ENCODE assay signal across 22 cellular contexts in genomic region chr1:199336745-199337640, GRCh38.
DNase-seq lines count a peak whose midpoint lies in the region; ATAC-seq and TF ChIP-seq lines count a peak whose summit lies in the region.
"Had no signal": no experiment of that assay in that cellular context is flagged by ENCODE, and none has a peak within 500 bp of the region (broad histone marks: within the 10 kb centered on the region; RNA-seq: fewer than 3 reads in every experiment).

No MANE protein-coding gene starts in this region.

- H2AFZ ChIP-seq in GM23338 (no peak overlapping the region), OCI-LY7 (ENCODE audit: low read length) (no peak overlapping the region)

- intact Hi-C loops in OCI-LY7 (cut with micrococcal nuclease; ENCODE audit: unreplicated experiment) = no loop called here
- intact Hi-C loops in cardiac septum (cut with DNase I) = no loop called here

- no peaks in the 10 kb centered on the region for H4K20me1 ChIP-seq in GM23338 (replicated peaks; ENCODE audit: insufficient read depth)
- no peaks in the 10 kb centered on the region for H4K20me1 ChIP-seq in OCI-LY7 (ENCODE audit: insufficient read depth, low read length)

- no peaks in the 10 kb centered on the region for H3K36me3 Mint-ChIP-seq in GM23338 (ENCODE audit: low read depth)
- no peaks in the 10 kb centered on the region for H3K36me3 Mint-ChIP-seq in memory B cell
- H3K36me3 Mint-ChIP-seq: CD8-positive, alpha-beta T cell had no signal

- H3F3A ChIP-seq in GM23338 (replicated peaks; ENCODE audit: low read depth) = no peaks in the 10 kb centered on the region

- H3K9me3 Mint-ChIP-seq in GM23338 (no peaks in the 10 kb centered on the region), memory B cell (no peaks in the 10 kb centered on the region)
- H3K9me3 Mint-ChIP-seq: CD8-positive, alpha-beta T cell; HFFc6 had no signal

- H3K27me3 Mint-ChIP-seq in GM23338 (ENCODE audit: insufficient read depth, low read depth, poor library complexity) (no peaks in the 10 kb centered on the region), memory B cell (peaks cover 8% of the 10 kb centered on the region)

- H3K9me3 ChIP-seq in OCI-LY7 (ENCODE audit: low read length) = no peaks in the 10 kb centered on the region
- H3K9me3 ChIP-seq: esophagus muscularis mucosa, tibial artery had no signal

- H3K4me2 ChIP-seq in GM23338 (no peak overlapping the region), OCI-LY7 (ENCODE audit: low read length) (no peak overlapping the region)

- no TSS peak for BruUV-seq in OCI-LY7 (replicated peaks; lab: Mats Ljungman, UMichigan)

- H3K27me3 ChIP-seq in GM06990 (replicated peaks; ENCODE audit: control insufficient read depth, insufficient read depth, low read length) = no peaks in the 10 kb centered on the region
- no peaks in the 10 kb centered on the region for H3K27me3 ChIP-seq in GM23338 (ENCODE audit: insufficient read depth)
- H3K27me3 ChIP-seq: esophagus muscularis mucosa, tibial artery had no signal

- H3K4me1 ChIP-seq in GM23338 (ENCODE audit: insufficient read depth) = no peaks in the 10 kb centered on the region
- H3K4me1 ChIP-seq in OCI-LY7 (ENCODE audit: insufficient read depth, low read length, poor library complexity, severe bottlenecking) = no peaks in the 10 kb centered on the region

- no peaks in the 10 kb centered on the region for H3K36me3 ChIP-seq in GM06990 (ENCODE audit: control insufficient read depth, insufficient read depth, low read length)
- H3K36me3 ChIP-seq in GM23338 (ENCODE audit: insufficient read depth) = no peaks in the 10 kb centered on the region
- H3K36me3 ChIP-seq in OCI-LY7 (ENCODE audit: insufficient read depth, low read length) = no peaks in the 10 kb centered on the region
- H3K36me3 ChIP-seq: esophagus muscularis mucosa, tibial artery had no signal

- POLR2A ChIA-PET in OCI-LY7 (lab: Charles Lee) = no interaction called here

- no peak overlapping the region for H3K27ac ChIP-seq in GM23338 (ENCODE audit: low read depth)
- H3K27ac ChIP-seq in OCI-LY7 (ENCODE audit: low read depth, low read length, poor library complexity, severe bottlenecking) = no peak overlapping the region
- H3K27ac ChIP-seq: esophagus muscularis mucosa, tibial artery had no signal

- DNase-seq in GM06990 (ENCODE audit: extremely low read depth, insufficient read length) (no peak), GM23338 (ENCODE audit: low spot score) (peak; percentile 46), OCI-LY7 (ENCODE audit: low spot score) (no peak), memory B cell (ENCODE audit: low spot score in 2 of 2) (peak in 1 of 2 donors; percentile 3), SIG-M5 treated with dmso at 0.1 percent for 504 hours (lab: John Stamatoyannopoulos, UW; ENCODE audit: unreplicated experiment) (no peak), cardiac septum (ENCODE audit: low spot score) (no peak)
- no peak for DNase-seq in NK-92 treated with Interleukin-12 subunit alpha and Interleukin-12 subunit beta, amount 100 ng/mL, for 24 hours (lab: John Stamatoyannopoulos, UW)
- DNase-seq in activated CD8-positive, alpha-beta memory T cell treated with anti-CD3 and anti-CD28 coated beads, Interleukin-2, amount 50 U/mL, for 48 hours = no peak
- DNase-seq: activated naive CD4-positive, alpha-beta T cell; activated T-cell treated with anti-CD3 and anti-CD28 coated beads for 4 hours; anterior cingulate cortex; CD8-positive, alpha-beta T cell; HFFc6; KBM-7; NCI-H1048; NCI-H2029; NCI-H446; SW 1271 had no signal

- ATAC-seq in GM23338 = peak; percentile 96
- ATAC-seq in memory B cell (ENCODE audit: low read depth) = peak; percentile 60
- ATAC-seq: CD8-positive, alpha-beta T cell; left lobe of liver; Right ventricle myocardium inferior had no signal

- H3K4me1 Mint-ChIP-seq in GM23338 (peaks cover 2% of the 10 kb centered on the region; the same call in 1 of the 3 replicates), memory B cell (no peaks in the 10 kb centered on the region)

- no peak overlapping the region for H3K4me3 ChIP-seq in GM06990 (replicated peaks; ENCODE audit: low read depth, low read length)
- H3K4me3 ChIP-seq in GM23338 = no peak overlapping the region
- H3K4me3 ChIP-seq in OCI-LY7 (ENCODE audit: low read depth, low read length, poor library complexity, severe bottlenecking) = no peak overlapping the region
- H3K4me3 ChIP-seq: esophagus muscularis mucosa, tibial artery had no signal

- H3K27ac Mint-ChIP-seq in GM23338 (0 out of 2 replicates have a peak overlapping the region, but pooled peaks have one; percentile 59), memory B cell (no peak overlapping the region)
- H3K27ac Mint-ChIP-seq: CD8-positive, alpha-beta T cell; HFFc6 had no signal

- no peak overlapping the region for H3K4me3 Mint-ChIP-seq in GM23338
- H3K4me3 Mint-ChIP-seq in memory B cell = no peak overlapping the region
- H3K4me3 Mint-ChIP-seq: CD8-positive, alpha-beta T cell; HFFc6 had no signal

- CTCF ChIA-PET in OCI-LY7 (lab: Charles Lee; ENCODE audit: unreplicated experiment) = no interaction called here

- no peaks in the 10 kb centered on the region for H3K9me2 ChIP-seq in GM23338 (ENCODE audit: insufficient read depth)
- H3K9me2 ChIP-seq in OCI-LY7 (ENCODE audit: insufficient read depth, low read length) = no peaks in the 10 kb centered on the region

- H3K79me2 ChIP-seq in GM23338 (replicated peaks; ENCODE audit: insufficient read depth) = no peaks in the 10 kb centered on the region
- no peaks in the 10 kb centered on the region for H3K79me2 ChIP-seq in OCI-LY7 (ENCODE audit: insufficient read depth, low read depth, low read length)

- TF ChIP-seq CTCF in GM06990 (IDR thresholded peaks at IDR 0.05; ENCODE audit: insufficient read depth, low read length, poor library complexity, severe bottlenecking) (peak; percentile 33), GM23338 (conservative IDR thresholded peaks at IDR 0.05; ENCODE audit: low read depth in 2 of 2) (peak; percentile 41 to 80; a peak in 3 of 4 replicates), OCI-LY7 (conservative IDR thresholded peaks at IDR 0.05; ENCODE audit: low read length) (0 out of 2 replicates have a peak, but pooled peaks have one; percentile 9)

TF ChIP-seq in GM23338, 12 proteins besides CTCF, POLR2A, EP300 and RAD21 (continues in another document):
- no peak for TF ChIP-seq POLR2AphosphoS5 (IDR thresholded peaks at IDR 0.05; ENCODE audit: low read depth)
- TF ChIP-seq NANOG (IDR thresholded peaks at IDR 0.05; ENCODE audit: borderline replicate concordance) = no peak
- no peak for TF ChIP-seq CREB1 (CRISPR knock-in tag; IDR thresholded peaks at IDR 0.05; ENCODE audit: low read depth)
- TF ChIP-seq, protein P1, sequence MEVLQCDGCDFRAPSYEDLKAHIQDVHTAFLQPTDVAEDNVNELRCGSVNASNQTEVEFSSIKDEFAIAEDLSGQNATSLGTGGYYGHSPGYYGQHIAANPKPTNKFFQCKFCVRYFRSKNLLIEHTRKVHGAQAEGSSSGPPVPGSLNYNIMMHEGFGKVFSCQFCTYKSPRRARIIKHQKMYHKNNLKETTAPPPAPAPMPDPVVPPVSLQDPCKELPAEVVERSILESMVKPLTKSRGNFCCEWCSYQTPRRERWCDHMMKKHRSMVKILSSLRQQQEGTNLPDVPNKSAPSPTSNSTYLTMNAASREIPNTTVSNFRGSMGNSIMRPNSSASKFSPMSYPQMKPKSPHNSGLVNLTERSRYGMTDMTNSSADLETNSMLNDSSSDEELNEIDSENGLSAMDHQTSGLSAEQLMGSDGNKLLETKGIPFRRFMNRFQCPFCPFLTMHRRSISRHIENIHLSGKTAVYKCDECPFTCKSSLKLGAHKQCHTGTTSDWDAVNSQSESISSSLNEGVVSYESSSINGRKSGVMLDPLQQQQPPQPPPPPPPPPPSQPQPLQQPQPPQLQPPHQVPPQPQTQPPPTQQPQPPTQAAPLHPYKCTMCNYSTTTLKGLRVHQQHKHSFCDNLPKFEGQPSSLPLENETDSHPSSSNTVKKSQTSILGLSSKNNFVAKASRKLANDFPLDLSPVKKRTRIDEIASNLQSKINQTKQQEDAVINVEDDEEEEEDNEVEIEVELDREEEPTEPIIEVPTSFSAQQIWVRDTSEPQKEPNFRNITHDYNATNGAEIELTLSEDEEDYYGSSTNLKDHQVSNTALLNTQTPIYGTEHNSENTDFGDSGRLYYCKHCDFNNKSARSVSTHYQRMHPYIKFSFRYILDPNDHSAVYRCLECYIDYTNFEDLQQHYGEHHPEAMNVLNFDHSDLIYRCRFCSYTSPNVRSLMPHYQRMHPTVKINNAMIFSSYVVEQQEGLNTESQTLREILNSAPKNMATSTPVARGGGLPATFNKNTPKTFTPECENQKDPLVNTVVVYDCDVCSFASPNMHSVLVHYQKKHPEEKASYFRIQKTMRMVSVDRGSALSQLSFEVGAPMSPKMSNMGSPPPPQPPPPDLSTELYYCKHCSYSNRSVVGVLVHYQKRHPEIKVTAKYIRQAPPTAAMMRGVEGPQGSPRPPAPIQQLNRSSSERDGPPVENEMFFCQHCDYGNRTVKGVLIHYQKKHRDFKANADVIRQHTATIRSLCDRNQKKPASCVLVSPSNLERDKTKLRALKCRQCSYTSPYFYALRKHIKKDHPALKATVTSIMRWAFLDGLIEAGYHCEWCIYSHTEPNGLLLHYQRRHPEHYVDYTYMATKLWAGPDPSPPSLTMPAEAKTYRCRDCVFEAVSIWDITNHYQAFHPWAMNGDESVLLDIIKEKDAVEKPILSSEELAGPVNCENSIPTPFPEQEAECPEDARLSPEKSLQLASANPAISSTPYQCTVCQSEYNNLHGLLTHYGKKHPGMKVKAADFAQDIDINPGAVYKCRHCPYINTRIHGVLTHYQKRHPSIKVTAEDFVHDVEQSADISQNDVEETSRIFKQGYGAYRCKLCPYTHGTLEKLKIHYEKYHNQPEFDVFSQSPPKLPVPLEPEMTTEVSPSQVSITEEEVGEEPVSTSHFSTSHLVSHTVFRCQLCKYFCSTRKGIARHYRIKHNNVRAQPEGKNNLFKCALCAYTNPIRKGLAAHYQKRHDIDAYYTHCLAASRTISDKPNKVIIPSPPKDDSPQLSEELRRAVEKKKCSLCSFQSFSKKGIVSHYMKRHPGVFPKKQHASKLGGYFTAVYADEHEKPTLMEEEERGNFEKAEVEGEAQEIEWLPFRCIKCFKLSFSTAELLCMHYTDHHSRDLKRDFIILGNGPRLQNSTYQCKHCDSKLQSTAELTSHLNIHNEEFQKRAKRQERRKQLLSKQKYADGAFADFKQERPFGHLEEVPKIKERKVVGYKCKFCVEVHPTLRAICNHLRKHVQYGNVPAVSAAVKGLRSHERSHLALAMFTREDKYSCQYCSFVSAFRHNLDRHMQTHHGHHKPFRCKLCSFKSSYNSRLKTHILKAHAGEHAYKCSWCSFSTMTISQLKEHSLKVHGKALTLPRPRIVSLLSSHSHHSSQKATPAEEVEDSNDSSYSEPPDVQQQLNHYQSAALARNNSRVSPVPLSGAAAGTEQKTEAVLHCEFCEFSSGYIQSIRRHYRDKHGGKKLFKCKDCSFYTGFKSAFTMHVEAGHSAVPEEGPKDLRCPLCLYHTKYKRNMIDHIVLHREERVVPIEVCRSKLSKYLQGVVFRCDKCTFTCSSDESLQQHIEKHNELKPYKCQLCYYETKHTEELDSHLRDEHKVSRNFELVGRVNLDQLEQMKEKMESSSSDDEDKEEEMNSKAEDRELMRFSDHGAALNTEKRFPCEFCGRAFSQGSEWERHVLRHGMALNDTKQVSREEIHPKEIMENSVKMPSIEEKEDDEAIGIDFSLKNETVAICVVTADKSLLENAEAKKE (CRISPR knock-in tag; IDR thresholded peaks at IDR 0.05) = no peak

Comparison
In these comparisons a context has a peak if more than half of its experiments do, and no peak if none do; other contexts are left out.
1. CTCF ChIP-seq: peak in every context shown above with its lines; median percentile 60 in GM23338; 33 in GM06990; 9 in OCI-LY7.